In the genomic region with DNA sequence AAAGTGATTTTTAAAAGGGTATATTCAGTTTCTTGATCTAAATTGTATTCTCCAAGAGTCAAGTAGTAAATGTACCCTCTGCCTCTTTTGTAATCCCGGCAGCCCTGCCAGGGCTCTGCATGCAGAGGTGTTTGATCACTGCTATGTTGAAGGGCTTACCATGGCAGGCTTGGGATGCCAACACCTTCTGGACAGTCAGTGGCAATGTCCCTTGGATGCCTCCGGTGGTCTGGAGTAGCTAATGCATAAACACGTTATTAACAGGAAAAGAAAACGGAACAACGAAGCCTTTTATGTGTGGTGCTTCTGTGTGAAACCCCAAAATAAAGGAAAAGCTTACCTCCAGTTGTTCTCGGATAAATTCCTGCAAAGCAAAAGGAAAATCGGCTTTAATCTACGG, we compare ENCODE assay signal across 8 cellular contexts. TPM values are rescaled to one million over a fixed set of nuclear protein-coding genes. Genes with fewer than 3 reads are reported as not detected.
DNase-seq lines count a peak whose midpoint lies in the region; ATAC-seq, FAIRE-seq and TF ChIP-seq lines count a peak whose summit lies in the region.

No MANE protein-coding gene starts in this region.

- no peak overlapping the region for H2AFZ ChIP-seq in keratinocyte (ENCODE audit: control insufficient read depth, low read length)

- DNase-seq in Caco-2 (peak; percentile 47 to 50), HFFc6 (no peak), astrocyte of the cerebellum (ENCODE audit: low read depth) (no peak), keratinocyte (ENCODE audit: low read depth, low spot score) (no peak), COLO829 (ENCODE audit: low spot score) (no peak)

- no peaks in the 10 kb centered on the region for H3K9me3 Mint-ChIP-seq in Caco-2 (ENCODE audit: unreplicated experiment)
- H3K9me3 Mint-ChIP-seq in HFFc6: no peaks in the 10 kb centered on the region

- CTCF ChIA-PET in Caco-2 (lab: Charles Lee): interaction anchor here (0.6 to 1.1 kb wide), 8 partner anchors 28 to 99 kb away, joined by 3 to 7 read pairs (median 3); a partner anchor contains a TSS

- no peak overlapping the region for H3K27ac ChIP-seq in keratinocyte (ENCODE audit: control insufficient read depth, insufficient read depth, low read length)

- H3K4me1 Mint-ChIP-seq in Caco-2 (ENCODE audit: low read depth, unreplicated experiment): peaks cover 18% of the 10 kb centered on the region
- peaks cover 18% of the 10 kb centered on the region for H3K4me1 Mint-ChIP-seq in HFFc6 (ENCODE audit: low read depth)

- H3K27ac Mint-ChIP-seq in Caco-2 (ENCODE audit: unreplicated experiment): no peak overlapping the region
- no peak overlapping the region for H3K27ac Mint-ChIP-seq in HFFc6

- TF ChIP-seq CTCF in Caco-2 (IDR thresholded peaks at IDR 0.05; ENCODE audit: insufficient read depth in 1 of 2, low read depth in 1 of 2, low read length in 1 of 2, severe bottlenecking in 1 of 2, unreplicated experiment in 1 of 2): peak; percentile 51 to 62
- TF ChIP-seq CTCF in HFFc6 (IDR thresholded peaks at IDR 0.05): peak; percentile 69
- peak; percentile 50 for TF ChIP-seq CTCF in astrocyte of the cerebellum (IDR thresholded peaks at IDR 0.05; ENCODE audit: low read depth, low read length, missing control alignments)
- peak; percentile 42 to 60 (median 53) for TF ChIP-seq CTCF in keratinocyte (optimal IDR thresholded peaks at IDR 0.05 in 1 of 3, IDR thresholded peaks at IDR 0.05 in 1 of 3, conservative IDR thresholded peaks at IDR 0.05 in 1 of 3; ENCODE audit: extremely low read depth in 1 of 3, insufficient read depth in 2 of 3, low read length in 3 of 3)

- H3K36me3 ChIP-seq in Caco-2 (ENCODE audit: control insufficient read depth, insufficient read depth, low read length) (no peaks in the 10 kb centered on the region; the same call in 1 of the 2 replicates), keratinocyte (ENCODE audit: control insufficient read depth in 2 of 2, extremely low read depth in 1 of 2, insufficient read depth in 2 of 2, low read length in 2 of 2) (peaks cover 17 to 18% of the 10 kb centered on the region in 2 experiments)

- no peak overlapping the region for H3K9ac ChIP-seq in keratinocyte (ENCODE audit: control insufficient read depth, extremely low read depth, insufficient read depth, low read length)

- H3K27me3 ChIP-seq in Caco-2 (replicated peaks; ENCODE audit: control insufficient read depth, insufficient read depth, low read length) (no peaks in the 10 kb centered on the region), keratinocyte (ENCODE audit: control insufficient read depth, extremely low read depth, insufficient read depth, low read length) (no peaks in the 10 kb centered on the region)

- intact Hi-C loops in Caco-2 (cut with micrococcal nuclease; ENCODE audit: unreplicated experiment): loop anchor here (1.0 kb wide), 2 partner anchors 71 to 75 kb away; no protein-coding TSS in a partner anchor

- H3K9me3 ChIP-seq in Caco-2 (no peaks in the 10 kb centered on the region), keratinocyte (ENCODE audit: control insufficient read depth, low read depth, low read length) (no peaks in the 10 kb centered on the region)

- H3K4me3 ChIP-seq in Caco-2 (ENCODE audit: low read depth, low read length) (no peak overlapping the region), astrocyte of the cerebellum (ENCODE audit: low read depth, low read length) (no peak overlapping the region), keratinocyte (ENCODE audit: control insufficient read depth in 2 of 3, extremely low read depth in 1 of 3, insufficient read depth in 2 of 3, low read depth in 1 of 3, low read length in 3 of 3) (no peak overlapping the region)

- FAIRE-seq in keratinocyte (lab: Jason Lieb, UNC): no peak

- BruUV-seq in Caco-2 (replicated peaks; lab: Mats Ljungman, UMichigan): no TSS peak

- ATAC-seq in GM19324 (IDR thresholded peaks at IDR 0.05; ENCODE audit: low FRiP score, unreplicated experiment) (no peak), HG02870 (IDR thresholded peaks at IDR 0.05; ENCODE audit: unreplicated experiment) (no peak), GM18909 (IDR thresholded peaks at IDR 0.05; ENCODE audit: poor library complexity, unreplicated experiment) (no peak)

- dilution Hi-C loops in keratinocyte (cut with MboI; ENCODE audit: extremely low pct_ligation_motif_present, low sequenced_read_pairs): no loop called here

- H3K27me3 Mint-ChIP-seq in Caco-2 (ENCODE audit: insufficient read depth, unreplicated experiment): no peaks in the 10 kb centered on the region
- H3K27me3 Mint-ChIP-seq in HFFc6 (ENCODE audit: insufficient read depth): no peaks in the 10 kb centered on the region; the same call in 1 of the 2 replicates

- POLR2A ChIA-PET in Caco-2 (lab: Charles Lee): interaction anchor here (0.7 kb wide), 1 partner anchor 60 kb away, joined by 3 read pairs; no protein-coding TSS in a partner anchor

- H3K36me3 Mint-ChIP-seq in Caco-2 (ENCODE audit: insufficient read depth, unreplicated experiment) (peaks cover 38% of the 10 kb centered on the region), HFFc6 (ENCODE audit: low read depth) (peaks cover 18% of the 10 kb centered on the region; the same call in 1 of the 2 replicates)

- peaks cover 14% of the 10 kb centered on the region for H3K4me1 ChIP-seq in Caco-2
- no peaks in the 10 kb centered on the region for H3K4me1 ChIP-seq in keratinocyte (ENCODE audit: control insufficient read depth, extremely low read depth, insufficient read depth, low read length)

- H4K20me1 ChIP-seq in keratinocyte (ENCODE audit: control insufficient read depth, extremely low read depth, insufficient read depth, low read length): no peaks in the 10 kb centered on the region

- no peaks in the 10 kb centered on the region for H3K9me1 ChIP-seq in keratinocyte (ENCODE audit: control insufficient read depth, extremely low read depth, insufficient read depth, low read length)

- H3K79me2 ChIP-seq in keratinocyte (ENCODE audit: control insufficient read depth, insufficient read depth, low read length): no peaks in the 10 kb centered on the region

- no peak overlapping the region for H3K4me2 ChIP-seq in keratinocyte (ENCODE audit: control insufficient read depth, extremely low read depth, insufficient read depth, low read depth, low read length)

- H3K4me3 Mint-ChIP-seq in Caco-2 (ENCODE audit: unreplicated experiment) (no peak overlapping the region), HFFc6 (no peak overlapping the region)

- in situ Hi-C loops in astrocyte of the cerebellum (cut with HindIII; ENCODE audit: low sequenced_read_pairs): no loop called here

RNA-seq across cellular contexts. Expression of a gene that starts 19.9 kb away (rescaled TPM):
- total RNA-seq in Caco-2 (2022): 48.8 and 54.4 TPM in 2 replicates
- 10 to 100 TPM; 55.5 to 66.1 (median 59.0) TPM for total RNA-seq in HFFc6 (2021; fragmentation: NEBNext Ultra II Directional; extraction: Animal tissue kit (Norgen Biotek cat#: 25700))
- 112 to 114 TPM (median 113 TPM) in 3 replicates for polyA plus RNA-seq in keratinocyte
- polyA plus RNA-seq in keratinocyte (2011; ENCODE audit: low read depth): 21.6 TPM
- polyA plus RNA-seq in keratinocyte (2011; cell fraction: cytosol; rRNA removed): 98.8 and 122 TPM in 2 replicates
- 81.7 and 85.0 TPM in 2 replicates for polyA plus RNA-seq in keratinocyte (2011; cell fraction: nucleus; rRNA removed)
- polyA plus RNA-seq in keratinocyte (2012; ENCODE audit: low replicate concordance): 68.5 and 72.2 TPM in 2 replicates
- polyA minus RNA-seq in keratinocyte: 51.9 to 58.9 TPM (median 54.6 TPM) in 3 replicates
- polyA minus RNA-seq in keratinocyte (2011; cell fraction: cytosol; rRNA and poly(A)+ RNA removed): 40.7 TPM
- 13.5 and 29.6 TPM in 2 replicates for polyA minus RNA-seq in keratinocyte (2011; cell fraction: nucleus; rRNA and poly(A)+ RNA removed)

RNA-seq across cellular contexts. Expression of a gene that starts 28.6 kb away (rescaled TPM):
- 23.2 and 24.5 TPM in 2 replicates for total RNA-seq in Caco-2 (2022)
- 10 to 100 TPM in 1 of 6 experiments, 1 to 10 TPM in 5; 5.4 to 11.6 (median 7.6) TPM for total RNA-seq in HFFc6 (2021; fragmentation: NEBNext Ultra II Directional; extraction: Animal tissue kit (Norgen Biotek cat#: 25700))
- polyA plus RNA-seq in keratinocyte: 8.8 to 13.8 TPM (median 13.0 TPM) in 3 replicates
- polyA plus RNA-seq in keratinocyte (2011; ENCODE audit: low read depth): 6.0 TPM
- polyA plus RNA-seq in keratinocyte (2011; cell fraction: cytosol; rRNA removed): 4.3 and 10.2 TPM in 2 replicates
- 24.2 and 25.3 TPM in 2 replicates for polyA plus RNA-seq in keratinocyte (2011; cell fraction: nucleus; rRNA removed)
- polyA plus RNA-seq in keratinocyte (2012; ENCODE audit: low replicate concordance): 6.8 and 9.0 TPM in 2 replicates
- polyA minus RNA-seq in keratinocyte: 11.0 to 25.6 TPM (median 12.0 TPM) in 3 replicates
- polyA minus RNA-seq in keratinocyte (2011; cell fraction: cytosol; rRNA and poly(A)+ RNA removed): 3.3 TPM
- 12.9 and 23.2 TPM in 2 replicates for polyA minus RNA-seq in keratinocyte (2011; cell fraction: nucleus; rRNA and poly(A)+ RNA removed)

RNA-seq across cellular contexts. Expression of a gene that starts 41.2 kb away (rescaled TPM):
- 16.0 and 21.3 TPM in 2 replicates for total RNA-seq in Caco-2 (2022)
- total RNA-seq in HFFc6 (2021; fragmentation: NEBNext Ultra II Directional; extraction: Animal tissue kit (Norgen Biotek cat#: 25700)): 10 to 100 TPM in 4 of 6 experiments, 1 to 10 TPM in 2; 5.9 to 14.9 (median 11.7) TPM
- polyA plus RNA-seq in keratinocyte: 16.7 to 32.9 TPM (median 19.8 TPM) in 3 replicates
- polyA plus RNA-seq in keratinocyte (2011; ENCODE audit: low read depth): 7.5 TPM
- polyA plus RNA-seq in keratinocyte (2011; cell fraction: cytosol; rRNA removed): 20.2 and 21.7 TPM in 2 replicates
- 21.1 and 32.7 TPM in 2 replicates for polyA plus RNA-seq in keratinocyte (2011; cell fraction: nucleus; rRNA removed)
- 16.4 and 18.7 TPM in 2 replicates for polyA plus RNA-seq in keratinocyte (2012; ENCODE audit: low replicate concordance)
- polyA minus RNA-seq in keratinocyte: 1.2 to 7.2 TPM in 2 of 3 replicates, not detected in the other
- polyA minus RNA-seq in keratinocyte (2011; cell fraction: cytosol; rRNA and poly(A)+ RNA removed): not detected
- 2.3 and 6.7 TPM in 2 replicates for polyA minus RNA-seq in keratinocyte (2011; cell fraction: nucleus; rRNA and poly(A)+ RNA removed)

RNA-seq across cellular contexts. Expression of a gene that starts 46.8 kb away (rescaled TPM):
- 2.5 and 3.8 TPM in 2 replicates for total RNA-seq in Caco-2 (2022)
- 1 to 10 TPM in 3 of 6 experiments, under 1 TPM in 3; 0.43 to 1.4 (median 1.1) TPM for total RNA-seq in HFFc6 (2021; fragmentation: NEBNext Ultra II Directional; extraction: Animal tissue kit (Norgen Biotek cat#: 25700))
- polyA plus RNA-seq in keratinocyte: 0.23 to 0.68 TPM (median 0.32 TPM) in 3 replicates
- 0.24 TPM for polyA plus RNA-seq in keratinocyte (2011; ENCODE audit: low read depth)
- 0.38 and 0.47 TPM in 2 replicates for polyA plus RNA-seq in keratinocyte (2011; cell fraction: cytosol; rRNA removed)
- polyA plus RNA-seq in keratinocyte (2011; cell fraction: nucleus; rRNA removed): 0.56 and 0.96 TPM in 2 replicates
- 0.32 and 0.57 TPM in 2 replicates for polyA plus RNA-seq in keratinocyte (2012; ENCODE audit: low replicate concordance)
- 1.0 to 1.1 TPM in 2 of 3 replicates, not detected in the other for polyA minus RNA-seq in keratinocyte
- not detected for polyA minus RNA-seq in keratinocyte (2011; cell fraction: cytosol; rRNA and poly(A)+ RNA removed)
- polyA minus RNA-seq in keratinocyte (2011; cell fraction: nucleus; rRNA and poly(A)+ RNA removed): 0.32 TPM in 1 of 2 replicates, not detected in the other

Comparison
In these comparisons a context has a peak if more than half of its experiments do, and no peak if none do; other contexts are left out.
1. DNase-seq: peak in Caco-2 (2 of 2); none in HFFc6 (single experiment), astrocyte of the cerebellum (single experiment), keratinocyte (single experiment) and COLO829 (single experiment).
2. Peak in every context shown above with its lines, with median percentiles within 50 percentile points of each other: CTCF ChIP-seq.